1 cellular context compared by ENCODE assay signal in the genomic region with DNA sequence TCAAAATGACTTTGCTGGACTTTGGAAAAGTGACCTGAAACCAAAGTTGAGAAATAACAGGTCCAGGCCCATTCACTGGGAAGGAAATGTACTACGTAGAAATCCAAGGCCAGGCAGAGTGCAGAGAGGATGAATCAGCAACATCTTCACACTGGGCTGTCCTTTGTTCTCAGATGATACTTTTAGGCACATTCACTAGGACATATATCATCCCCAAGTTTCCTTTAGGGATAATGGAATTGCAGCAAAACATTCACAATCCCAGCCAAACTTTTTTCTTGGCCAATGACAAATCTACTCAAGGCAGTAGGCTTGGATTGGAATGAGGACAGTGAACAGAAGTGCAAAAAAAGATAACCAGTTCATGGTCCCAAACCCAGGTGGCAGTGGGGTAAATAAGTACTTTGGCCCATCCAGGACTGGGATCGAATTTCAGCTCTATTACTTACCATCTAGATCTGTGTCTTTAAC.
TF ChIP-seq lines count a peak whose summit lies in the region.

No MANE protein-coding gene starts in this region.

TF ChIP-seq in HepG2, 621 proteins besides CTCF, POLR2A, EP300 and RAD21 (continued from another document and continues in another):
- TF ChIP-seq, protein P1, sequence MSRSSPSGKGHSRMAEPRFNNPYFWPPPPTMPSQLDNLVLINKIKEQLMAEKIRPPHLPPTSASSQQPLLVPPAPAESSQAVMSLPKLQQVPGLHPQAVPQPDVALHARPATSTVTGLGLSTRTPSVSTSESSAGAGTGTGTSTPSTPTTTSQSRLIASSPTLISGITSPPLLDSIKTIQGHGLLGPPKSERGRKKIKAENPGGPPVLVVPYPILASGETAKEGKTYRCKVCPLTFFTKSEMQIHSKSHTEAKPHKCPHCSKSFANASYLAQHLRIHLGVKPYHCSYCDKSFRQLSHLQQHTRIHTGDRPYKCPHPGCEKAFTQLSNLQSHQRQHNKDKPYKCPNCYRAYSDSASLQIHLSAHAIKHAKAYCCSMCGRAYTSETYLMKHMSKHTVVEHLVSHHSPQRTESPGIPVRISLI (CRISPR knock-in tag; IDR thresholded peaks at IDR 0.05; ENCODE audit: borderline replicate concordance), result peak; percentile 65; the same call in 1 of the 2 replicates
- TF ChIP-seq SIX1 (CRISPR knock-in tag; IDR thresholded peaks at IDR 0.05; ENCODE audit: borderline replicate concordance) (peak; percentile 97), ZFX (CRISPR knock-in tag; IDR thresholded peaks at IDR 0.05; ENCODE audit: low read depth) (peak; percentile 36; the same call in 1 of the 2 replicates), ZNF264 (CRISPR knock-in tag; IDR thresholded peaks at IDR 0.05) (no peak), KMT2B (CRISPR knock-in tag; IDR thresholded peaks at IDR 0.05) (no peak), PHF21A (CRISPR knock-in tag; IDR thresholded peaks at IDR 0.05) (peak; percentile 63), NR1H2 (CRISPR knock-in tag; IDR thresholded peaks at IDR 0.05; ENCODE audit: borderline replicate concordance, low read depth) (no peak), ZNF234 (CRISPR knock-in tag; conservative IDR thresholded peaks at IDR 0.05) (0 out of 2 replicates have a peak, but pooled peaks have one; percentile 52), ERF (CRISPR knock-in tag; IDR thresholded peaks at IDR 0.05) (peak; percentile 27; the same call in 1 of the 2 replicates), ZFP37 (CRISPR knock-in tag; IDR thresholded peaks at IDR 0.05; ENCODE audit: borderline replicate concordance) (0 out of 2 replicates have a peak, but pooled peaks have one; percentile 28), ZNF761 (CRISPR knock-in tag; conservative IDR thresholded peaks at IDR 0.05) (no peak), KLF16 (CRISPR knock-in tag; IDR thresholded peaks at IDR 0.05) (peak in 1 of 2 experiments; percentile 44; a peak in 1 of 4 replicates), HMG20B (CRISPR knock-in tag; conservative IDR thresholded peaks at IDR 0.05) (no peak), RORA (CRISPR knock-in tag; IDR thresholded peaks at IDR 0.05) (no peak), ZNF136 (CRISPR knock-in tag; IDR thresholded peaks at IDR 0.05; ENCODE audit: low read depth) (no peak), SOX5 (CRISPR knock-in tag; IDR thresholded peaks at IDR 0.05; ENCODE audit: borderline replicate concordance) (peak; percentile 13; the same call in 1 of the 2 replicates), POGZ (CRISPR knock-in tag; IDR thresholded peaks at IDR 0.05) (peak; percentile 71), GFI1 (CRISPR knock-in tag; IDR thresholded peaks at IDR 0.05; ENCODE audit: borderline replicate concordance) (no peak), MBD4 (IDR thresholded peaks at IDR 0.05; ENCODE audit: borderline replicate concordance, low read length) (no peak), FOXP1 (IDR thresholded peaks at IDR 0.05) (no peak), FOXP1 (CRISPR knock-in tag; IDR thresholded peaks at IDR 0.05) (no peak), ZMYM4 (CRISPR knock-in tag; IDR thresholded peaks at IDR 0.05) (peak; percentile 64), ZNF101 (CRISPR knock-in tag; IDR thresholded peaks at IDR 0.05; ENCODE audit: borderline replicate concordance, low read depth) (no peak), ZC3H4 (CRISPR knock-in tag; IDR thresholded peaks at IDR 0.05; ENCODE audit: borderline replicate concordance) (no peak), MAFF (IDR thresholded peaks at IDR 0.05; ENCODE audit: low read depth, low read length) (peak; percentile 25; the same call in 1 of the 2 replicates), GZF1 (CRISPR knock-in tag; IDR thresholded peaks at IDR 0.05) (no peak), ZNF451 (CRISPR knock-in tag; IDR thresholded peaks at IDR 0.05) (no peak), AGO1 (IDR thresholded peaks at IDR 0.05; ENCODE audit: low read depth, low read length, poor library complexity, severe bottlenecking) (no peak), SCMH1 (CRISPR knock-in tag; IDR thresholded peaks at IDR 0.05; ENCODE audit: borderline replicate concordance) (no peak), ZNF572 (CRISPR knock-in tag; IDR thresholded peaks at IDR 0.05) (no peak), NFRKB (IDR thresholded peaks at IDR 0.05) (no peak), CAMTA2 (CRISPR knock-in tag; IDR thresholded peaks at IDR 0.05; ENCODE audit: borderline replicate concordance) (no peak)
- TF ChIP-seq, protein P2, sequence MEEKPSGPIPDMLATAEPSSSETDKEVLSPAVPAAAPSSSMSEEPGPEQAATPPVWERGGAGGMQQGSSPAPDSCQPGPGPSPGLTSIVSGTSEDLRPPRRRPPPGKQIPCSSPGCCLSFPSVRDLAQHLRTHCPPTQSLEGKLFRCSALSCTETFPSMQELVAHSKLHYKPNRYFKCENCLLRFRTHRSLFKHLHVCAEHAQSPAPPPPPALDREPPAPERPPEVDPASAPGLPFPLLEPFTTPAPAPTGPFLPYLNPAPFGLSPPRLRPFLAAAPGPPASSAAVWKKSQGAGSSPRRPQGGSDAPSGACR (CRISPR knock-in tag; IDR thresholded peaks at IDR 0.05), result no peak; the same call in 1 of the 2 replicates
- TF ChIP-seq, protein P3, sequence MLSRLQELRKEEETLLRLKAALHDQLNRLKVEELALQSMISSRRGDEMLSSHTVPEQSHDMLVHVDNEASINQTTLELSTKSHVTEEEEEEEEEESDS (CRISPR knock-in tag; IDR thresholded peaks at IDR 0.05; ENCODE audit: borderline replicate concordance), result no peak
- TF ChIP-seq, protein P4, sequence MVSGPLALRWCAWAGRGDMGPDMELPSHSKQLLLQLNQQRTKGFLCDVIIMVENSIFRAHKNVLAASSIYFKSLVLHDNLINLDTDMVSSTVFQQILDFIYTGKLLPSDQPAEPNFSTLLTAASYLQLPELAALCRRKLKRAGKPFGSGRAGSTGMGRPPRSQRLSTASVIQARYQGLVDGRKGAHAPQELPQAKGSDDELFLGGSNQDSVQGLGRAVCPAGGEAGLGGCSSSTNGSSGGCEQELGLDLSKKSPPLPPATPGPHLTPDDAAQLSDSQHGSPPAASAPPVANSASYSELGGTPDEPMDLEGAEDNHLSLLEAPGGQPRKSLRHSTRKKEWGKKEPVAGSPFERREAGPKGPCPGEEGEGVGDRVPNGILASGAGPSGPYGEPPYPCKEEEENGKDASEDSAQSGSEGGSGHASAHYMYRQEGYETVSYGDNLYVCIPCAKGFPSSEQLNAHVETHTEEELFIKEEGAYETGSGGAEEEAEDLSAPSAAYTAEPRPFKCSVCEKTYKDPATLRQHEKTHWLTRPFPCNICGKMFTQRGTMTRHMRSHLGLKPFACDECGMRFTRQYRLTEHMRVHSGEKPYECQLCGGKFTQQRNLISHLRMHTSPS (CRISPR knock-in tag; IDR thresholded peaks at IDR 0.05; ENCODE audit: low read depth), result no peak
- TF ChIP-seq, protein P5, sequence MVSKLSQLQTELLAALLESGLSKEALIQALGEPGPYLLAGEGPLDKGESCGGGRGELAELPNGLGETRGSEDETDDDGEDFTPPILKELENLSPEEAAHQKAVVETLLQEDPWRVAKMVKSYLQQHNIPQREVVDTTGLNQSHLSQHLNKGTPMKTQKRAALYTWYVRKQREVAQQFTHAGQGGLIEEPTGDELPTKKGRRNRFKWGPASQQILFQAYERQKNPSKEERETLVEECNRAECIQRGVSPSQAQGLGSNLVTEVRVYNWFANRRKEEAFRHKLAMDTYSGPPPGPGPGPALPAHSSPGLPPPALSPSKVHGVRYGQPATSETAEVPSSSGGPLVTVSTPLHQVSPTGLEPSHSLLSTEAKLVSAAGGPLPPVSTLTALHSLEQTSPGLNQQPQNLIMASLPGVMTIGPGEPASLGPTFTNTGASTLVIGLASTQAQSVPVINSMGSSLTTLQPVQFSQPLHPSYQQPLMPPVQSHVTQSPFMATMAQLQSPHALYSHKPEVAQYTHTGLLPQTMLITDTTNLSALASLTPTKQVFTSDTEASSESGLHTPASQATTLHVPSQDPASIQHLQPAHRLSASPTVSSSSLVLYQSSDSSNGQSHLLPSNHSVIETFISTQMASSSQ (IDR thresholded peaks at IDR 0.05; ENCODE audit: low read depth), result 0 out of 2 replicates have a peak, but pooled peaks have one; percentile 20
- TF ChIP-seq, protein P5 (CRISPR knock-in tag; IDR thresholded peaks at IDR 0.05; ENCODE audit: borderline replicate concordance), result no peak; the same call in 1 of the 2 replicates
- TF ChIP-seq, protein P6, sequence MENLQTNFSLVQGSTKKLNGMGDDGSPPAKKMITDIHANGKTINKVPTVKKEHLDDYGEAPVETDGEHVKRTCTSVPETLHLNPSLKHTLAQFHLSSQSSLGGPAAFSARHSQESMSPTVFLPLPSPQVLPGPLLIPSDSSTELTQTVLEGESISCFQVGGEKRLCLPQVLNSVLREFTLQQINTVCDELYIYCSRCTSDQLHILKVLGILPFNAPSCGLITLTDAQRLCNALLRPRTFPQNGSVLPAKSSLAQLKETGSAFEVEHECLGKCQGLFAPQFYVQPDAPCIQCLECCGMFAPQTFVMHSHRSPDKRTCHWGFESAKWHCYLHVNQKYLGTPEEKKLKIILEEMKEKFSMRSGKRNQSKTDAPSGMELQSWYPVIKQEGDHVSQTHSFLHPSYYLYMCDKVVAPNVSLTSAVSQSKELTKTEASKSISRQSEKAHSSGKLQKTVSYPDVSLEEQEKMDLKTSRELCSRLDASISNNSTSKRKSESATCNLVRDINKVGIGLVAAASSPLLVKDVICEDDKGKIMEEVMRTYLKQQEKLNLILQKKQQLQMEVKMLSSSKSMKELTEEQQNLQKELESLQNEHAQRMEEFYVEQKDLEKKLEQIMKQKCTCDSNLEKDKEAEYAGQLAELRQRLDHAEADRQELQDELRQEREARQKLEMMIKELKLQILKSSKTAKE (CRISPR knock-in tag; IDR thresholded peaks at IDR 0.05; ENCODE audit: borderline replicate concordance), result no peak
- TF ChIP-seq, protein P7, sequence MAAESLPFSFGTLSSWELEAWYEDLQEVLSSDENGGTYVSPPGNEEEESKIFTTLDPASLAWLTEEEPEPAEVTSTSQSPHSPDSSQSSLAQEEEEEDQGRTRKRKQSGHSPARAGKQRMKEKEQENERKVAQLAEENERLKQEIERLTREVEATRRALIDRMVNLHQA (CRISPR knock-in tag; IDR thresholded peaks at IDR 0.05), result no peak
- TF ChIP-seq, protein P8, sequence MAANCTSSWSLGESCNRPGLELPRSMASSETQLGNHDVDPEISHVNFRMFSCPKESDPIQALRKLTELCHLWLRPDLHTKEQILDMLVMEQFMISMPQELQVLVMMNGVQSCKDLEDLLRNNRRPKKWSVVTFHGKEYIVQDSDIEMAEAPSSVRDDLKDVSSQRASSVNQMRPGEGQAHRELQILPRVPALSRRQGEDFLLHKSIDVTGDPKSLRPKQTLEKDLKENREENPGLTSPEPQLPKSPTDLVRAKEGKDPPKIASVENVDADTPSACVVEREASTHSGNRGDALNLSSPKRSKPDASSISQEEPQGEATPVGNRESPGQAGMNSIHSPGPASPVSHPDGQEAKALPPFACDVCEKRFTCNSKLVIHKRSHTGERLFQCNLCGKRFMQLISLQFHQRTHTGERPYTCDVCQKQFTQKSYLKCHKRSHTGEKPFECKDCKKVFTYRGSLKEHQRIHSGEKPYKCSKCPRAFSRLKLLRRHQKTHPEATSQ (CRISPR knock-in tag; IDR thresholded peaks at IDR 0.05; ENCODE audit: borderline replicate concordance), result no peak
- TF ChIP-seq, protein P9, sequence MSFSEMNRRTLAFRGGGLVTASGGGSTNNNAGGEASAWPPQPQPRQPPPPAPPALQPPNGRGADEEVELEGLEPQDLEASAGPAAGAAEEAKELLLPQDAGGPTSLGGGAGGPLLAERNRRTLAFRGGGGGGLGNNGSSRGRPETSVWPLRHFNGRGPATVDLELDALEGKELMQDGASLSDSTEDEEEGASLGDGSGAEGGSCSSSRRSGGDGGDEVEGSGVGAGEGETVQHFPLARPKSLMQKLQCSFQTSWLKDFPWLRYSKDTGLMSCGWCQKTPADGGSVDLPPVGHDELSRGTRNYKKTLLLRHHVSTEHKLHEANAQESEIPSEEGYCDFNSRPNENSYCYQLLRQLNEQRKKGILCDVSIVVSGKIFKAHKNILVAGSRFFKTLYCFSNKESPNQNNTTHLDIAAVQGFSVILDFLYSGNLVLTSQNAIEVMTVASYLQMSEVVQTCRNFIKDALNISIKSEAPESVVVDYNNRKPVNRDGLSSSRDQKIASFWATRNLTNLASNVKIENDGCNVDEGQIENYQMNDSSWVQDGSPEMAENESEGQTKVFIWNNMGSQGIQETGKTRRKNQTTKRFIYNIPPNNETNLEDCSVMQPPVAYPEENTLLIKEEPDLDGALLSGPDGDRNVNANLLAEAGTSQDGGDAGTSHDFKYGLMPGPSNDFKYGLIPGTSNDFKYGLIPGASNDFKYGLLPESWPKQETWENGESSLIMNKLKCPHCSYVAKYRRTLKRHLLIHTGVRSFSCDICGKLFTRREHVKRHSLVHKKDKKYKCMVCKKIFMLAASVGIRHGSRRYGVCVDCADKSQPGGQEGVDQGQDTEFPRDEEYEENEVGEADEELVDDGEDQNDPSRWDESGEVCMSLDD (CRISPR knock-in tag; IDR thresholded peaks at IDR 0.05; ENCODE audit: borderline replicate concordance), result no peak
- TF ChIP-seq, protein P10, sequence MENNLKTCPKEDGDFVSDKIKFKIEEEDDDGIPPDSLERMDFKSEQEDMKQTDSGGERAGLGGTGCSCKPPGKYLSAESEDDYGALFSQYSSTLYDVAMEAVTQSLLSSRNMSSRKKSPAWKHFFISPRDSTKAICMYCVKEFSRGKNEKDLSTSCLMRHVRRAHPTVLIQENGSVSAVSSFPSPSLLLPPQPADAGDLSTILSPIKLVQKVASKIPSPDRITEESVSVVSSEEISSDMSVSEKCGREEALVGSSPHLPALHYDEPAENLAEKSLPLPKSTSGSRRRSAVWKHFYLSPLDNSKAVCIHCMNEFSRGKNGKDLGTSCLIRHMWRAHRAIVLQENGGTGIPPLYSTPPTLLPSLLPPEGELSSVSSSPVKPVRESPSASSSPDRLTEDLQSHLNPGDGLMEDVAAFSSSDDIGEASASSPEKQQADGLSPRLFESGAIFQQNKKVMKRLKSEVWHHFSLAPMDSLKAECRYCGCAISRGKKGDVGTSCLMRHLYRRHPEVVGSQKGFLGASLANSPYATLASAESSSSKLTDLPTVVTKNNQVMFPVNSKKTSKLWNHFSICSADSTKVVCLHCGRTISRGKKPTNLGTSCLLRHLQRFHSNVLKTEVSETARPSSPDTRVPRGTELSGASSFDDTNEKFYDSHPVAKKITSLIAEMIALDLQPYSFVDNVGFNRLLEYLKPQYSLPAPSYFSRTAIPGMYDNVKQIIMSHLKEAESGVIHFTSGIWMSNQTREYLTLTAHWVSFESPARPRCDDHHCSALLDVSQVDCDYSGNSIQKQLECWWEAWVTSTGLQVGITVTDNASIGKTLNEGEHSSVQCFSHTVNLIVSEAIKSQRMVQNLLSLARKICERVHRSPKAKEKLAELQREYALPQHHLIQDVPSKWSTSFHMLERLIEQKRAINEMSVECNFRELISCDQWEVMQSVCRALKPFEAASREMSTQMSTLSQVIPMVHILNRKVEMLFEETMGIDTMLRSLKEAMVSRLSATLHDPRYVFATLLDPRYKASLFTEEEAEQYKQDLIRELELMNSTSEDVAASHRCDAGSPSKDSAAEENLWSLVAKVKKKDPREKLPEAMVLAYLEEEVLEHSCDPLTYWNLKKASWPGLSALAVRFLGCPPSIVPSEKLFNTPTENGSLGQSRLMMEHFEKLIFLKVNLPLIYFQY (CRISPR knock-in tag; IDR thresholded peaks at IDR 0.05; ENCODE audit: borderline replicate concordance), result peak; percentile 75; the same call in 1 of the 2 replicates
